8 cellular contexts compared by ENCODE assay signal in genomic region chr3:138329127-138329983, GRCh38. TPM values are rescaled to one million over a fixed set of nuclear protein-coding genes. Genes with fewer than 3 reads are reported as not detected.
DNase-seq lines count a peak whose midpoint lies in the region; ATAC-seq and TF ChIP-seq lines count a peak whose summit lies in the region.

TSS of gene NME9 (minus strand) at chr3:138329851. CDS start at chr3:138329335, 516 bp downstream.

- no peaks in the 10 kb centered on the region for H3K79me2 ChIP-seq in OCI-LY1 (ENCODE audit: insufficient read depth, low read length)

- H3K36me3 ChIP-seq in CD8-positive, alpha-beta memory T cell (ENCODE audit: insufficient read depth, low read length), result no peaks in the 10 kb centered on the region
- no peaks in the 10 kb centered on the region for H3K36me3 ChIP-seq in OCI-LY1 (ENCODE audit: insufficient read depth, low read length)

- H3K9ac ChIP-seq in OCI-LY1 (ENCODE audit: low read length), result peak within 1 kb of the TSS; percentile 61

- peaks cover 5% of the 10 kb centered on the region; the same call in 1 of the 2 replicates for H3F3A ChIP-seq in OCI-LY1 (ENCODE audit: insufficient read depth, low read length)

- H2AFZ ChIP-seq in OCI-LY1 (ENCODE audit: low read length), result peak within 1 kb of the TSS; percentile 51; the same call in 1 of the 2 replicates

- ATAC-seq in GM21423 (IDR thresholded peaks at IDR 0.05; ENCODE audit: unreplicated experiment), result peak; percentile 69

- peaks cover 0 to 4% of the 10 kb centered on the region in 2 donors for H3K27me3 Mint-ChIP-seq in CD8-positive, alpha-beta memory T cell

- peak within 1 kb of the TSS; percentile 80 for H3K4me3 ChIP-seq in CD8-positive, alpha-beta memory T cell (ENCODE audit: low read length)
- H3K4me3 ChIP-seq in OCI-LY1 (ENCODE audit: low read depth, low read length, poor library complexity, severe bottlenecking), result peak within 1 kb of the TSS; percentile 67

- no peaks in the 10 kb centered on the region for H4K20me1 ChIP-seq in OCI-LY1 (ENCODE audit: insufficient read depth, low read length)

- H3K27me3 ChIP-seq in CD8-positive, alpha-beta memory T cell (ENCODE audit: insufficient read depth, low read length, poor library complexity, severe bottlenecking), result no peaks in the 10 kb centered on the region
- H3K27me3 ChIP-seq in OCI-LY1 (ENCODE audit: insufficient read depth, low read length), result no peaks in the 10 kb centered on the region

- peaks cover 7% of the 10 kb centered on the region for H3K4me1 ChIP-seq in CD8-positive, alpha-beta memory T cell (ENCODE audit: insufficient read depth, low read length)
- peaks cover 13% of the 10 kb centered on the region for H3K4me1 ChIP-seq in OCI-LY1 (ENCODE audit: insufficient read depth, low read length, severe bottlenecking)

- H3K27ac ChIP-seq in CD8-positive, alpha-beta memory T cell (ENCODE audit: low read depth, low read length), result peak within 1 kb of the TSS; percentile 82
- H3K27ac ChIP-seq in OCI-LY1 (ENCODE audit: low read depth, low read length, poor library complexity, severe bottlenecking) (no peak within 1 kb of the TSS), epithelial cell of prostate (peak within 1 kb of the TSS; percentile 80)

- POLR2A ChIA-PET in CD8-positive, alpha-beta memory T cell (lab: Charles Lee), result interaction anchor here (0.6 kb wide), 1 partner anchor 97 kb away, joined by 6 read pairs; no protein-coding TSS in a partner anchor

- peak within 1 kb of the TSS; percentile 95 to 98 (median 98) for H3K4me3 Mint-ChIP-seq in CD8-positive, alpha-beta memory T cell

- peak; percentile 87 to 97 (median 92) for DNase-seq in CD8-positive, alpha-beta memory T cell
- DNase-seq in HuH-7 (ENCODE audit: low spot score) (peak; percentile 79), activated T-cell treated with anti-CD3 and anti-CD28 coated beads for 24 hours (ENCODE audit: low read depth) (peak; percentile 83), epithelial cell of prostate (ENCODE audit: low read depth, low spot score) (no peak), middle frontal gyrus (ENCODE audit: extremely low spot score, low spot score) (peak; percentile 84)
- DNase-seq in stimulated activated CD8-positive, alpha-beta memory T cell treated with anti-CD3 and anti-CD28 coated beads, Interleukin-2, amount 100 ng/mL, for 1 hour (ENCODE audit: low read depth in 2 of 2), result peak; percentile 76 to 88

- H3K9me2 ChIP-seq in OCI-LY1 (ENCODE audit: low read depth, low read length), result no peaks in the 10 kb centered on the region

- H3K9me3 ChIP-seq in CD8-positive, alpha-beta memory T cell (ENCODE audit: low read length), result no peaks in the 10 kb centered on the region
- H3K9me3 ChIP-seq in OCI-LY1 (ENCODE audit: low read length), result no peaks in the 10 kb centered on the region

- TF ChIP-seq CTCF in OCI-LY1 (IDR thresholded peaks at IDR 0.05; ENCODE audit: low read length), result peak; percentile 89

- H3K9me3 Mint-ChIP-seq in CD8-positive, alpha-beta memory T cell, result no peaks in the 10 kb centered on the region

- peaks cover 0 to 5% (median 0%) of the 10 kb centered on the region in 3 donors for H3K36me3 Mint-ChIP-seq in CD8-positive, alpha-beta memory T cell

- CTCF ChIA-PET in CD8-positive, alpha-beta memory T cell (lab: Charles Lee), result interaction anchor here (0.8 to 1.8 kb wide), 13 partner anchors 8 to 155 kb away, joined by 3 to 6 read pairs (median 4); partner anchors contain the start of gene DBR1

- peaks cover 25 to 38% (median 30%) of the 10 kb centered on the region in 3 donors for H3K4me1 Mint-ChIP-seq in CD8-positive, alpha-beta memory T cell

- H3K27ac Mint-ChIP-seq in CD8-positive, alpha-beta memory T cell, result peak within 1 kb of the TSS; percentile 80 to 99 (median 98)

- peak within 1 kb of the TSS; percentile 83 for H3K4me2 ChIP-seq in OCI-LY1 (ENCODE audit: low read length)

RNA-seq across cellular contexts. Expression of gene NME9, which starts in this region (rescaled TPM):
- not detected for total RNA-seq in CD8-positive, alpha-beta memory T cell
- 0.44 TPM for polyA plus RNA-seq in CD8-positive, alpha-beta memory T cell

Comparison
In these comparisons a context has a peak if more than half of its experiments do, and no peak if none do; other contexts are left out.
1. Peak in DNase-seq, H3K4me3 ChIP-seq and H3K27ac ChIP-seq in CD8-positive, alpha-beta memory T cell; RNA of the gene not detected or under 1 TPM.